8 cellular contexts compared by ENCODE assay signal in the genomic region with DNA sequence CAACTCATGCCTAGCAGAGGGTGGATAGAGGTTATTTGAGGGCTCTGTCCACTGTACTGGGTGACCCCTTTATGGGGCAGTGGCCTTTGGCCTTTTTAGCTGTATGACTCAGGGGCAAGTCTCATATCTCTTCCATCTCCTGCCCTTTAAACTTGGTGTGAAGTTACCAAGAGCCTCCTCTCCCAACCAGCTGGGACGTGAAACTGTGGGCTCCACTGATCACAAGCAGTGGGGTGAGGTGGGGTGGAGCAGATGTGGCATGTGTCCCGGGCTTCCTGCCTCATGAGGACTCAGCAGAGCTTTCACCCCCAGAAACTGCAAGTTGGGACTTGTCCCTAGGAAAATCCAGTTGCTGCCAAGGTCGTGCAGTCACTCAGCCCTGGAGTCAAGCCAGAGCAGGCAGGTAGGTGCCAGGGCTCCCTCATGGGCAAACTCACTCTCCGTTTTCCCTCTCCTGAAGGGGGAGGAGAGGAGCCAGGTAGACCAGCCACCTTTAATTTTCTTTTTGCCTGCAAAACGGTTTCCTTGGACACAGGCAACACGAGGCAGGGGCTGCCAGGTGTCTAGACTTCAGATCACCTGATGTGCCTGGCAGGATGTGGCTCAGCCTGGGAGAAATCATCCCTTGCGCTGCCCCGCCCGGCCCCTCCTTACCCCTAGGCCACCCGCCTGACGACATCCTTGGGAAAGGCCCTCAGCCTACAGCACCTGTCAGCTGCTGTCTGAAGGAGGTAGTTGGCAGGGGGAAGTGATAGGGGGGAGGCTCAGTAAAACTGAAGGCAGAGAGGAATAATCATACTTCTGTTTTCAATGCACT. TPM values are rescaled to one million over a fixed set of nuclear protein-coding genes. Genes with fewer than 3 reads are reported as not detected.
DNase-seq lines count a peak whose midpoint lies in the region; ATAC-seq, FAIRE-seq and TF ChIP-seq lines count a peak whose summit lies in the region.

No MANE protein-coding gene starts in this region.

- H3K36me3 ChIP-seq in MM.1S (replicated peaks; ENCODE audit: insufficient read depth, low read length) (no peaks in the 10 kb centered on the region), K562 (ENCODE audit: control insufficient read depth, insufficient read depth, low read length) (no peaks in the 10 kb centered on the region; the same call in 2 of the 3 replicates), thyroid gland (peaks cover 31 to 41% of the 10 kb centered on the region in 2 donors)

- H3K27ac Mint-ChIP-seq in mesothelial cell of epicardium = peak overlapping the region; percentile 37

- ATAC-seq in GM18517 (IDR thresholded peaks at IDR 0.05; ENCODE audit: unreplicated experiment) (peak; percentile 28), K562 (no peak), HG03469 (IDR thresholded peaks at IDR 0.05; ENCODE audit: unreplicated experiment) (no peak)

- no peaks in the 10 kb centered on the region for H3K9me3 Mint-ChIP-seq in mesothelial cell of epicardium

- POLR2A ChIA-PET in K562 (lab: Yijun Ruan, JAX) = interaction anchor here (0.6 to 1.7 kb wide), 7 partner anchors 20 to 304 kb away, joined by 3 to 6 read pairs (median 4); no protein-coding TSS in a partner anchor

- no peak for TF ChIP-seq RAD21 in K562 (CRISPR knock-in tag; conservative IDR thresholded peaks at IDR 0.05 in 1 of 2, IDR thresholded peaks at IDR 0.05 in 1 of 2)

- H3K79me2 ChIP-seq in MM.1S (ENCODE audit: low read length) = peaks cover 46% of the 10 kb centered on the region
- H3K79me2 ChIP-seq in K562 (ENCODE audit: control insufficient read depth, insufficient read depth, low read length) = no peaks in the 10 kb centered on the region; the same call in 2 of the 3 replicates

- H3K4me3 Mint-ChIP-seq in mesothelial cell of epicardium = peak overlapping the region; percentile 48

- H3K9me1 ChIP-seq in K562 (ENCODE audit: control insufficient read depth, insufficient read depth, low read length) = no peaks in the 10 kb centered on the region

- H3K4me3 ChIP-seq in MM.1S (ENCODE audit: low read length) = peak overlapping the region; percentile 23; the same call in 1 of the 2 replicates
- H3K4me3 ChIP-seq in K562 = no peak overlapping the region
- H3K4me3 ChIP-seq in thyroid gland (replicated peaks in 1 of 3) = no peak overlapping the region

- peak; percentile 74 for DNase-seq in MM.1S
- DNase-seq in SW480 (ENCODE audit: low spot score) = peak; percentile 73
- DNase-seq in K562 (ENCODE audit: extremely low read depth in 1 of 4, low spot score in 3 of 4) = peak in 1 of 4 experiments; percentile 40
- no peak for DNase-seq in mesothelial cell of epicardium (ENCODE audit: low spot score in 2 of 2, unreplicated experiment in 2 of 2)
- DNase-seq in thyroid gland = peak; percentile 97
- DNase-seq in occipital lobe (lab: John Stamatoyannopoulos, UW) = no peak

- TF ChIP-seq POLR2A in K562 (conservative IDR thresholded peaks at IDR 0.05) (no peak), thyroid gland (IDR thresholded peaks at IDR 0.05) (no peak)

- H3K36me3 Mint-ChIP-seq in mesothelial cell of epicardium = peaks cover 5% of the 10 kb centered on the region

- no peak for TF ChIP-seq CTCF in MM.1S (IDR thresholded peaks at IDR 0.05; ENCODE audit: low read length)
- TF ChIP-seq CTCF in K562 (IDR thresholded peaks at IDR 0.05 in 2 of 3, conservative IDR thresholded peaks at IDR 0.05 in 1 of 3; ENCODE audit: insufficient read depth in 2 of 3, low read depth in 1 of 3, low read length in 3 of 3) = no peak
- no peak for TF ChIP-seq CTCF in mesothelial cell of epicardium (IDR thresholded peaks at IDR 0.05; ENCODE audit: unreplicated experiment)
- TF ChIP-seq CTCF in thyroid gland (IDR thresholded peaks at IDR 0.05) = no peak

- peaks cover 11% of the 10 kb centered on the region for H3K27me3 Mint-ChIP-seq in mesothelial cell of epicardium (ENCODE audit: low read depth)

- WGBS in K562 (ENCODE audit: insufficient coverage, low coverage, missing lambda C conversion rate) = 47% methylated on average over 11 of the region's 11 CpGs
- WGBS in thyroid gland, 2 donors = 16 to 28% methylated on average over 6 to 8 of the region's 11 CpGs

- H3K4me2 ChIP-seq in MM.1S (ENCODE audit: low read depth, low read length) (peak overlapping the region; percentile 73), K562 (ENCODE audit: insufficient read depth, low read length) (no peak overlapping the region)

- in situ Hi-C loops in K562 (cut with MboI) = loop anchor here (5.0 kb wide), 1 partner anchor 60 kb away; no protein-coding TSS in a partner anchor

- no peaks in the 10 kb centered on the region for H4K20me1 ChIP-seq in MM.1S (ENCODE audit: insufficient read depth, low read length)
- no peaks in the 10 kb centered on the region for H4K20me1 ChIP-seq in K562 (replicated peaks; ENCODE audit: control insufficient read depth, insufficient read depth, low read length)

- H3K4me1 Mint-ChIP-seq in mesothelial cell of epicardium = peaks cover 24% of the 10 kb centered on the region

- peaks cover 47% of the 10 kb centered on the region for H3F3A ChIP-seq in MM.1S (ENCODE audit: insufficient read depth, low read length)

- CTCF ChIA-PET in K562 (lab: Yijun Ruan, JAX; ENCODE audit: low intra/inter-chr PET ratio) = no interaction called here

- no TSS peak for BruUV-seq in K562 (replicated peaks; lab: Mats Ljungman, UMichigan)

- H3K27me3 ChIP-seq in MM.1S (replicated peaks; ENCODE audit: insufficient read depth, low read length) = no peaks in the 10 kb centered on the region
- peaks cover 0 to 15% of the 10 kb centered on the region in 2 experiments; a peak in 2 of 5 replicates for H3K27me3 ChIP-seq in K562 (ENCODE audit: control insufficient read depth in 2 of 2, insufficient read depth in 2 of 2, low read length in 2 of 2)
- H3K27me3 ChIP-seq in thyroid gland = no peaks in the 10 kb centered on the region

- no peaks in the 10 kb centered on the region for H3K9me2 ChIP-seq in MM.1S (replicated peaks; ENCODE audit: insufficient read depth, low read length)

- intact Hi-C loops in K562 (cut with micrococcal nuclease) (no loop called here), thyroid gland (cut with DNase I) (no loop called here)

- FAIRE-seq in K562 (lab: Jason Lieb, UNC) = no peak

- H3K4me1 ChIP-seq in MM.1S (ENCODE audit: low read length) (peaks cover 27% of the 10 kb centered on the region), K562 (replicated peaks in 1 of 2; ENCODE audit: control insufficient read depth in 2 of 2, insufficient read depth in 2 of 2, low read length in 2 of 2) (peaks cover 33 to 41% of the 10 kb centered on the region in 2 experiments), thyroid gland (peaks cover 36 to 39% of the 10 kb centered on the region in 2 donors)

- H3K9ac ChIP-seq in MM.1S (ENCODE audit: low read length) (peak overlapping the region; percentile 68), K562 (ENCODE audit: insufficient read depth in 1 of 2, low read depth in 2 of 2, low read length in 2 of 2) (peak overlapping the region; percentile 8 to 41; a peak in 3 of 4 replicates)

- H2AFZ ChIP-seq in MM.1S (ENCODE audit: low read length) = no peak overlapping the region
- no peak overlapping the region for H2AFZ ChIP-seq in K562 (ENCODE audit: low read depth, low read length)

- no peaks in the 10 kb centered on the region for H3K9me3 ChIP-seq in MM.1S (replicated peaks; ENCODE audit: insufficient read depth, low read length)
- no peaks in the 10 kb centered on the region for H3K9me3 ChIP-seq in K562 (replicated peaks; ENCODE audit: control insufficient read depth, insufficient read depth, low read depth, low read length)
- no peaks in the 10 kb centered on the region for H3K9me3 ChIP-seq in thyroid gland

- H3K27ac ChIP-seq in MM.1S (ENCODE audit: low read length) (peak overlapping the region; percentile 96), K562 (ENCODE audit: extremely low read depth, low read depth, low read length) (no peak overlapping the region), thyroid gland (peak overlapping the region; percentile 86 to 99 (median 99))

- TF ChIP-seq EP300 in K562 (IDR thresholded peaks at IDR 0.05; ENCODE audit: low read length) = no peak

RNA-seq across cellular contexts. Expression of gene CDKN1A, which starts 4.0 kb away (rescaled TPM):
- 2.3 and 8.5 TPM in 2 replicates for total RNA-seq in K562 (2011; cell fraction: chromatin; rRNA removed; ENCODE audit: low replicate concordance)
- 6.4 and 8.2 TPM in 2 replicates for total RNA-seq in K562 (2011; cell fraction: nucleolus; rRNA removed)
- 5.9 and 9.0 TPM in 2 replicates for total RNA-seq in K562 (2011; cell fraction: nucleoplasm; rRNA removed)
- 5.1 and 5.6 TPM in 2 replicates for total RNA-seq in K562 (2014; rRNA removed)
- total RNA-seq in K562 (2014; rRNA removed; fragmentation: Illumina TruSeq; extraction: Trizol) = 2.5 and 3.3 TPM in 2 replicates
- 2.1 TPM in 2 replicates for total RNA-seq in K562 (2015; rRNA removed; fragmentation: Illumina TruSeq; extraction: Trizol)
- 7.3 and 8.1 TPM in 2 replicates for total RNA-seq in K562 (2021)
- polyA plus RNA-seq in K562 (2011; rRNA removed) = 7.6 and 9.2 TPM in 2 replicates
- polyA plus RNA-seq in K562 (2011; cell fraction: cytosol; rRNA removed) = 10.9 and 18.9 TPM in 2 replicates
- 9.1 and 12.7 TPM in 2 replicates for polyA plus RNA-seq in K562 (2011; cell fraction: nucleus; rRNA removed)
- polyA plus RNA-seq in K562 (2012) = 8.9 and 18.7 TPM in 2 replicates
- polyA plus RNA-seq in K562 (2014; fragmentation: Illumina TruSeq; extraction: Trizol) = 5.8 and 7.7 TPM in 2 replicates
- polyA plus RNA-seq in K562 (2014; fragmentation: Nextera tagmentation; extraction: Ambion mirVana) = under 1 TPM; 0.25 to 0.49 TPM
- 5.9 and 7.0 TPM in 2 replicates for polyA plus RNA-seq in K562 (2014; rRNA removed)
- polyA minus RNA-seq in K562 (2011; rRNA and poly(A)+ RNA removed) = 2.5 and 3.7 TPM in 2 replicates
- 3.7 and 5.2 TPM in 2 replicates for polyA minus RNA-seq in K562 (2011; cell fraction: cytosol; rRNA and poly(A)+ RNA removed)
- polyA minus RNA-seq in K562 (2011; cell fraction: nucleus; rRNA and poly(A)+ RNA removed) = 3.1 and 4.0 TPM in 2 replicates
- total RNA-seq in mesothelial cell of epicardium = 54.1 to 57.1 TPM (median 55.2 TPM) in 3 replicates
- 10 to 100 TPM; 41.0 to 64.5 (median 61.8) TPM for total RNA-seq in thyroid gland
- total RNA-seq in occipital lobe = 2.0 TPM

RNA-seq across cellular contexts. Expression of gene RAB44, which starts 15.1 kb away (rescaled TPM):
- total RNA-seq in K562 (2011; cell fraction: chromatin; rRNA removed; ENCODE audit: low replicate concordance) = not detected in 2 replicates
- total RNA-seq in K562 (2011; cell fraction: nucleolus; rRNA removed) = 0.17 TPM in 1 of 2 replicates, not detected in the other
- total RNA-seq in K562 (2011; cell fraction: nucleoplasm; rRNA removed) = not detected in 2 replicates
- total RNA-seq in K562 (2014; rRNA removed) (not detected in 2 replicates), K562 (2014; rRNA removed; fragmentation: Illumina TruSeq; extraction: Trizol) (not detected in 2 replicates), K562 (2015; rRNA removed; fragmentation: Illumina TruSeq; extraction: Trizol) (not detected in 2 replicates), K562 (2021) (not detected in 2 replicates), mesothelial cell of epicardium (0.07 to 0.16 TPM in 2 of 3 replicates, not detected in the other), thyroid gland (under 1 TPM in 1 of 4 donors, not detected in 3; 0.11 TPM), occipital lobe (not detected)
- polyA plus RNA-seq in K562 (2011; rRNA removed) (not detected in 2 replicates), K562 (2014; fragmentation: Illumina TruSeq; extraction: Trizol) (not detected in 2 replicates), K562 (2014; fragmentation: Nextera tagmentation; extraction: Ambion mirVana) (not detected), K562 (2014; rRNA removed) (not detected in 2 replicates)
- not detected in 2 replicates for polyA plus RNA-seq in K562 (2011; cell fraction: cytosol; rRNA removed)
- polyA plus RNA-seq in K562 (2011; cell fraction: nucleus; rRNA removed) = not detected in 2 replicates
- 0.10 TPM in 1 of 2 replicates, not detected in the other for polyA plus RNA-seq in K562 (2012)
- polyA minus RNA-seq in K562 (2011; rRNA and poly(A)+ RNA removed) = not detected in 2 replicates
- polyA minus RNA-seq in K562 (2011; cell fraction: cytosol; rRNA and poly(A)+ RNA removed) = not detected in 2 replicates
- polyA minus RNA-seq in K562 (2011; cell fraction: nucleus; rRNA and poly(A)+ RNA removed) = not detected in 2 replicates

Comparison
In these comparisons a context has a peak if more than half of its experiments do, and no peak if none do; other contexts are left out.
1. DNase-seq: peak in MM.1S (single experiment), SW480 (single experiment) and thyroid gland (2 of 2); none in mesothelial cell of epicardium (0 of 2) and occipital lobe (single experiment).